19 cellular contexts compared by ENCODE assay signal in genomic region chr5:175826980-175827379, GRCh38. TPM values are rescaled to one million over a fixed set of nuclear protein-coding genes. Genes with fewer than 3 reads are reported as not detected.
A peak's percentile ranks its signal among the peaks of the same experiment; 100 is the strongest.
DNase-seq lines count a peak whose midpoint lies in the region; ATAC-seq, FAIRE-seq and TF ChIP-seq lines count a peak whose summit lies in the region.
"Had no signal": no experiment of that assay in that cellular context is flagged by ENCODE, and none has a peak within 500 bp of the region (broad histone marks: within the 10 kb centered on the region; RNA-seq: fewer than 3 reads in every experiment).

No MANE protein-coding gene starts in this region.

- POLR2A ChIA-PET in K562 (lab: Yijun Ruan, JAX), result no interaction called here

- in situ Hi-C loops in K562 (cut with MboI), result no loop called here

- H4K20me1 ChIP-seq in K562 (replicated peaks; ENCODE audit: control insufficient read depth, insufficient read depth, low read length), result peaks cover 12% of the 10 kb centered on the region; the same call in 1 of the 2 replicates
- H4K20me1 ChIP-seq: BLaER1 treated with 17β-estradiol and CSF1 and Interleukin-3, amounts not matched to agents 10 nM and 100 nM had no signal

- CTCF ChIA-PET in K562 (lab: Yijun Ruan, JAX; ENCODE audit: low intra/inter-chr PET ratio), result no interaction called here

- H3K9ac ChIP-seq in K562 (ENCODE audit: insufficient read depth in 1 of 2, low read depth in 2 of 2, low read length in 2 of 2), result no peak overlapping the region
- H3K9ac ChIP-seq: BLaER1 treated with 17β-estradiol and CSF1 and Interleukin-3, amounts not matched to agents 10 nM and 100 nM had no signal

- BruUV-seq in K562 (replicated peaks; lab: Mats Ljungman, UMichigan), result no TSS peak

- H3K4me1 ChIP-seq in BE2C (no peaks in the 10 kb centered on the region), K562 (replicated peaks in 1 of 2; ENCODE audit: control insufficient read depth in 2 of 2, insufficient read depth in 2 of 2, low read length in 2 of 2) (no peaks in the 10 kb centered on the region), heart left ventricle (no peaks in the 10 kb centered on the region)

- H3K27me3 ChIP-seq in BE2C (no peaks in the 10 kb centered on the region), K562 (ENCODE audit: control insufficient read depth in 2 of 2, insufficient read depth in 2 of 2, low read length in 2 of 2) (peaks cover 5 to 43% of the 10 kb centered on the region in 2 experiments; a peak in 4 of 5 replicates), heart left ventricle (peaks cover 0 to 15% (median 3%) of the 10 kb centered on the region in 9 donors)
- H3K27me3 ChIP-seq: BLaER1 treated with 17β-estradiol and CSF1 and Interleukin-3, amounts not matched to agents 10 nM and 100 nM had no signal

- WGBS in K562 (ENCODE audit: insufficient coverage, low coverage, missing lambda C conversion rate), result 0% methylated on average over 2 of the region's 2 CpGs
- WGBS in heart left ventricle, 4 donors, result 76 to 89% (median 86%) methylated on average over 1 to 2 of the region's 2 CpGs

- TF ChIP-seq RAD21 in K562 (CRISPR knock-in tag; conservative IDR thresholded peaks at IDR 0.05 in 1 of 2, IDR thresholded peaks at IDR 0.05 in 1 of 2), result no peak

- intact Hi-C loops in K562 (cut with micrococcal nuclease) (no loop called here), heart left ventricle (cut with DNase I) (no loop called here)

- no peak overlapping the region for H3K27ac ChIP-seq in K562 (ENCODE audit: extremely low read depth, low read depth, low read length)
- H3K27ac ChIP-seq in heart left ventricle, result no peak overlapping the region
- H3K27ac ChIP-seq: BLaER1 treated with 17β-estradiol and CSF1 and Interleukin-3, amounts not matched to agents 10 nM and 100 nM had no signal

- H3K79me2 ChIP-seq in K562 (ENCODE audit: control insufficient read depth, insufficient read depth, low read length), result no peaks in the 10 kb centered on the region

- FAIRE-seq in K562 (lab: Jason Lieb, UNC), result no peak
- FAIRE-seq: D721Med had no signal

- DNase-seq in DMS53 (lab: John Stamatoyannopoulos, UW) (peak; percentile 35), DMS53 treated with DMSO at 0.1 percent for 48 hours (lab: John Stamatoyannopoulos, UW; ENCODE audit: unreplicated experiment) (no peak), BE2C (peak; percentile 40), NAMALWA (ENCODE audit: low spot score) (peak; percentile 56), K562 (ENCODE audit: extremely low read depth in 1 of 4, low spot score in 3 of 4) (peak in 3 of 4 experiments; percentile 36 to 51 (median 45)), heart left ventricle (no peak)
- DNase-seq in activated CD4-positive, CD25-positive, alpha-beta regulatory T cell treated with anti-CD3 and anti-CD28 coated beads, Interleukin-2, amount 50 U/mL, for 72 hours, result no peak
- DNase-seq: 8988T; CD8-positive, alpha-beta memory T cell; GOT3; HFFc6; MV-4-11; NCI-H1436 treated with DMSO at 0.1 percent for 48 hours; NCI-H2029 treated with DMSO at 0.1 percent for 48 hours; NCI-H774; SHP77 treated with DMSO at 0.1 percent for 48 hours had no signal

- TF ChIP-seq POLR2A in K562 (conservative IDR thresholded peaks at IDR 0.05), result no peak
- no peak for TF ChIP-seq POLR2A in heart left ventricle (IDR thresholded peaks at IDR 0.05)

- H3K9me3 ChIP-seq in BE2C (no peaks in the 10 kb centered on the region), K562 (replicated peaks; ENCODE audit: control insufficient read depth, insufficient read depth, low read depth, low read length) (no peaks in the 10 kb centered on the region), heart left ventricle (no peaks in the 10 kb centered on the region)

- peaks cover 7% of the 10 kb centered on the region for H3K36me3 ChIP-seq in BE2C
- H3K36me3 ChIP-seq in K562 (ENCODE audit: control insufficient read depth, insufficient read depth, low read length), result no peaks in the 10 kb centered on the region
- H3K36me3 ChIP-seq in heart left ventricle, result no peaks in the 10 kb centered on the region
- H3K36me3 ChIP-seq: BLaER1 treated with 17β-estradiol and CSF1 and Interleukin-3, amounts not matched to agents 10 nM and 100 nM had no signal

- no peak for TF ChIP-seq CTCF in BE2C (IDR thresholded peaks at IDR 0.05; ENCODE audit: low read depth, low read length)
- TF ChIP-seq CTCF in K562 (IDR thresholded peaks at IDR 0.05 in 2 of 3, conservative IDR thresholded peaks at IDR 0.05 in 1 of 3; ENCODE audit: insufficient read depth in 2 of 3, low read depth in 1 of 3, low read length in 3 of 3), result no peak
- no peak for TF ChIP-seq CTCF in heart left ventricle (IDR thresholded peaks at IDR 0.05)

- no peak overlapping the region for H2AFZ ChIP-seq in K562 (ENCODE audit: low read depth, low read length)

- no peaks in the 10 kb centered on the region for H3K9me1 ChIP-seq in K562 (ENCODE audit: control insufficient read depth, insufficient read depth, low read length)

- TF ChIP-seq EP300 in K562 (IDR thresholded peaks at IDR 0.05; ENCODE audit: low read length), result no peak

- ATAC-seq in K562, result peak; percentile 80
- ATAC-seq in GM19463 (IDR thresholded peaks at IDR 0.05; ENCODE audit: unreplicated experiment), result no peak
- no peak for ATAC-seq in heart left ventricle

- H3K4me3 ChIP-seq in BE2C (ENCODE audit: low read depth, low read length) (no peak overlapping the region), K562 (no peak overlapping the region), heart left ventricle (no peak overlapping the region)
- H3K4me3 ChIP-seq: BLaER1 treated with 17β-estradiol and CSF1 and Interleukin-3, amounts not matched to agents 10 nM and 100 nM had no signal

- H3K4me2 ChIP-seq in K562 (ENCODE audit: insufficient read depth, low read length), result no peak overlapping the region

TF ChIP-seq in K562, 482 proteins besides CTCF, POLR2A, EP300 and RAD21 (continues in another document):
- no peak for TF ChIP-seq PML (IDR thresholded peaks at IDR 0.05; ENCODE audit: low read length)
- no peak for TF ChIP-seq SMARCC2 (IDR thresholded peaks at IDR 0.05; ENCODE audit: low read depth)
- peak; percentile 86 for TF ChIP-seq USF1 (CRISPR knock-in tag; IDR thresholded peaks at IDR 0.05)
- no peak for TF ChIP-seq BCLAF1 (IDR thresholded peaks at IDR 0.05; ENCODE audit: borderline replicate concordance in 1 of 2, control insufficient read depth in 1 of 2, low read depth in 2 of 2, low read length in 1 of 2)
- TF ChIP-seq CREM (IDR thresholded peaks at IDR 0.05; ENCODE audit: low read depth), result no peak
- TF ChIP-seq NFYB (IDR thresholded peaks at IDR 0.05; ENCODE audit: extremely low read depth, insufficient read length), result peak; percentile 31
- TF ChIP-seq FOXA1 (IDR thresholded peaks at IDR 0.05; ENCODE audit: borderline replicate concordance), result no peak
- peak; percentile 78 for TF ChIP-seq RAD51 (IDR thresholded peaks at IDR 0.05; ENCODE audit: borderline replicate concordance, low read depth)
- no peak for TF ChIP-seq NBN (IDR thresholded peaks at IDR 0.05; ENCODE audit: low read depth)
- TF ChIP-seq SRSF7 (optimal IDR thresholded peaks at IDR 0.05; ENCODE audit: low read depth, low read length), result no peak

RNA-seq across cellular contexts. Expression of gene CPLX2, which starts 44.4 kb away (rescaled TPM):
- polyA plus RNA-seq in BE2C (2012; ENCODE audit: insufficient read depth, insufficient read length, low read depth), result 271 TPM
- total RNA-seq in K562 (2011; cell fraction: chromatin; rRNA removed; ENCODE audit: low replicate concordance), result not detected in 2 replicates
- total RNA-seq in K562 (2011; cell fraction: nucleolus; rRNA removed), result not detected in 2 replicates
- total RNA-seq in K562 (2011; cell fraction: nucleoplasm; rRNA removed), result not detected in 2 replicates
- not detected in 2 replicates for total RNA-seq in K562 (2014; rRNA removed)
- not detected in 2 replicates for total RNA-seq in K562 (2014; rRNA removed; fragmentation: Illumina TruSeq; extraction: Trizol)
- total RNA-seq in K562 (2015; rRNA removed; fragmentation: Illumina TruSeq; extraction: Trizol), result not detected in 2 replicates
- total RNA-seq in K562 (2021), result 0.04 TPM in 1 of 2 replicates, not detected in the other
- polyA plus RNA-seq in K562 (2011; rRNA removed), result not detected in 2 replicates
- polyA plus RNA-seq in K562 (2011; cell fraction: cytosol; rRNA removed), result not detected in 2 replicates
- polyA plus RNA-seq in K562 (2011; cell fraction: nucleus; rRNA removed), result not detected in 2 replicates
- polyA plus RNA-seq in K562 (2012), result 0.01 TPM in 1 of 2 replicates, not detected in the other
- not detected in 2 replicates for polyA plus RNA-seq in K562 (2014; fragmentation: Illumina TruSeq; extraction: Trizol)
- not detected for polyA plus RNA-seq in K562 (2014; fragmentation: Nextera tagmentation; extraction: Ambion mirVana)
- polyA plus RNA-seq in K562 (2014; rRNA removed), result not detected in 2 replicates
- polyA minus RNA-seq in K562 (2011; rRNA and poly(A)+ RNA removed), result not detected in 2 replicates
- not detected in 2 replicates for polyA minus RNA-seq in K562 (2011; cell fraction: cytosol; rRNA and poly(A)+ RNA removed)
- not detected in 2 replicates for polyA minus RNA-seq in K562 (2011; cell fraction: nucleus; rRNA and poly(A)+ RNA removed)
- not detected for total RNA-seq in heart left ventricle
- not detected for polyA plus RNA-seq in heart left ventricle
- total RNA-seq: CD8-positive, alpha-beta memory T cell; HFFc6 had no signal
- polyA plus RNA-seq: CD8-positive, alpha-beta memory T cell had no signal

Comparison
In these comparisons a context has a peak if more than half of its experiments do, and no peak if none do; other contexts are left out.
1. DNase-seq: peak in DMS53 (single experiment), BE2C (single experiment), NAMALWA (single experiment) and K562 (3 of 4); none in DMS53 treated with DMSO at 0.1 percent for 48 hours (single experiment), activated CD4-positive, CD25-positive, alpha-beta regulatory T cell treated with anti-CD3 and anti-CD28 coated beads, Interleukin-2, amount 50 U/mL, for 72 hours (single experiment) and heart left ventricle (0 of 5).